Comparison of ENCODE assay signal across 10 cellular contexts in genomic region chr1:43207229-43207853, GRCh38. TPM values are rescaled to one million over a fixed set of nuclear protein-coding genes. Genes with fewer than 3 reads are reported as not detected.
DNase-seq lines count a peak whose midpoint lies in the region; FAIRE-seq and TF ChIP-seq lines count a peak whose summit lies in the region.
"Had no signal": no experiment of that assay in that cellular context is flagged by ENCODE, and none has a peak within 500 bp of the region (broad histone marks: within the 10 kb centered on the region; RNA-seq: fewer than 3 reads in every experiment).

No MANE protein-coding gene starts in this region.

- H3K4me3 Mint-ChIP-seq in astrocyte (ENCODE audit: unreplicated experiment): no peak overlapping the region
- H3K4me3 Mint-ChIP-seq: activated T-helper 17 cell treated with anti-CD3 and anti-CD28 coated beads, Interleukin-2, amount 50 U/mL, for 72 hours had no signal

- intact Hi-C loops in lower leg skin (cut with DNase I; ENCODE audit: low total_unique reads): no loop called here

- H3K9me3 Mint-ChIP-seq in astrocyte (ENCODE audit: unreplicated experiment): peaks cover 8% of the 10 kb centered on the region

- peak overlapping the region; percentile 97 for H3K27ac Mint-ChIP-seq in astrocyte (ENCODE audit: unreplicated experiment)
- H3K27ac Mint-ChIP-seq: activated T-helper 17 cell treated with anti-CD3 and anti-CD28 coated beads, Interleukin-2, amount 50 U/mL, for 72 hours had no signal

- no peaks in the 10 kb centered on the region for H3K36me3 Mint-ChIP-seq in astrocyte (ENCODE audit: low read depth, unreplicated experiment)

- H3K79me2 ChIP-seq in astrocyte (ENCODE audit: insufficient read depth, low read length): no peaks in the 10 kb centered on the region
- no peaks in the 10 kb centered on the region for H3K79me2 ChIP-seq in smooth muscle cell (ENCODE audit: low read depth)

- TF ChIP-seq POLR2A in lower leg skin (IDR thresholded peaks at IDR 0.05): no peak

- H3F3A ChIP-seq in smooth muscle cell (ENCODE audit: low read depth): peaks cover 8% of the 10 kb centered on the region

- H3K4me1 ChIP-seq in astrocyte (ENCODE audit: insufficient read depth, low read length) (peaks cover 26% of the 10 kb centered on the region), iPS-18a (ENCODE audit: control insufficient read depth, low read depth, low read length) (peaks cover 13% of the 10 kb centered on the region), smooth muscle cell (ENCODE audit: low read depth) (peaks cover 17% of the 10 kb centered on the region), small intestine (ENCODE audit: control insufficient read depth in 2 of 2, insufficient read depth in 1 of 2, low read depth in 1 of 2, low read length in 1 of 2) (no peaks in the 10 kb centered on the region)

- H2AFZ ChIP-seq in astrocyte (ENCODE audit: low read depth, low read length) (peak overlapping the region; percentile 75), smooth muscle cell (ENCODE audit: low read depth) (no peak overlapping the region)

- 84% methylated on average over 12 of the region's 12 CpGs for WGBS in smooth muscle cell (ENCODE audit: low lambda C conversion rate)
- 85 to 89% (median 85%) methylated on average over 12 of the region's 12 CpGs for WGBS in small intestine, 3 donors
- 70 to 72% methylated on average over 12 of the region's 12 CpGs for WGBS in lower leg skin, 2 donors

- H3K9me3 ChIP-seq in astrocyte (ENCODE audit: insufficient read depth, low read depth, low read length) (no peaks in the 10 kb centered on the region), iPS-18a (ENCODE audit: control insufficient read depth, low read depth, low read length) (no peaks in the 10 kb centered on the region), smooth muscle cell (replicated peaks; ENCODE audit: low read depth) (no peaks in the 10 kb centered on the region), small intestine (ENCODE audit: control insufficient read depth, low read depth) (no peaks in the 10 kb centered on the region)

- H3K4me2 ChIP-seq in astrocyte (ENCODE audit: low read length) (peak overlapping the region; percentile 80), smooth muscle cell (peak overlapping the region; percentile 73)

- FAIRE-seq in astrocyte (lab: Jason Lieb, UNC) (no peak), small intestine (lab: Jason Lieb, UNC) (no peak)

- no peaks in the 10 kb centered on the region for H3K36me3 ChIP-seq in astrocyte (ENCODE audit: insufficient read depth, low read length)
- H3K36me3 ChIP-seq in iPS-18a (ENCODE audit: control insufficient read depth, low read depth, low read length): no peaks in the 10 kb centered on the region
- H3K36me3 ChIP-seq in smooth muscle cell (ENCODE audit: low read depth): no peaks in the 10 kb centered on the region
- no peaks in the 10 kb centered on the region for H3K36me3 ChIP-seq in small intestine (ENCODE audit: control insufficient read depth in 2 of 2, insufficient read depth in 2 of 2, low read length in 2 of 2)

- peak overlapping the region; percentile 34 for H3K4me3 ChIP-seq in astrocyte (ENCODE audit: insufficient read depth, low read depth, low read length)
- H3K4me3 ChIP-seq in iPS-18a (ENCODE audit: low read length): no peak overlapping the region
- H3K4me3 ChIP-seq in smooth muscle cell: no peak overlapping the region
- H3K4me3 ChIP-seq in small intestine (ENCODE audit: low read depth in 1 of 2, low read length in 2 of 2): no peak overlapping the region
- no peak overlapping the region for H3K4me3 ChIP-seq in lower leg skin (ENCODE audit: low read depth, poor library complexity, severe bottlenecking)

- H3K27me3 ChIP-seq in astrocyte (ENCODE audit: insufficient read depth, low read length) (no peaks in the 10 kb centered on the region), iPS-18a (ENCODE audit: control insufficient read depth, insufficient read depth, low read length) (no peaks in the 10 kb centered on the region), smooth muscle cell (ENCODE audit: low read depth) (no peaks in the 10 kb centered on the region), small intestine (ENCODE audit: control insufficient read depth in 2 of 2, insufficient read depth in 2 of 2, low read length in 2 of 2) (no peaks in the 10 kb centered on the region)

- H3K9ac ChIP-seq in astrocyte (ENCODE audit: low read length) (peak overlapping the region; percentile 70), iPS-18a (ENCODE audit: low read length) (no peak overlapping the region), smooth muscle cell (ENCODE audit: low read depth) (peak overlapping the region; percentile 59)

- peak overlapping the region; percentile 94 for H3K27ac ChIP-seq in astrocyte (ENCODE audit: low read depth, low read length)
- peak overlapping the region; percentile 38 for H3K27ac ChIP-seq in iPS-18a (ENCODE audit: low read length)
- peak overlapping the region; percentile 92 for H3K27ac ChIP-seq in smooth muscle cell (ENCODE audit: low read depth)
- peak overlapping the region in 1 of 2 donors; percentile 43 for H3K27ac ChIP-seq in small intestine (ENCODE audit: low read depth in 1 of 2, low read length in 1 of 2)

- peaks cover 30% of the 10 kb centered on the region for H3K4me1 Mint-ChIP-seq in astrocyte (ENCODE audit: low read depth, unreplicated experiment)
- H3K4me1 Mint-ChIP-seq: activated T-helper 17 cell treated with anti-CD3 and anti-CD28 coated beads, Interleukin-2, amount 50 U/mL, for 72 hours had no signal

- no peaks in the 10 kb centered on the region for H3K27me3 Mint-ChIP-seq in astrocyte (ENCODE audit: low read depth, unreplicated experiment)

- no peaks in the 10 kb centered on the region for H4K20me1 ChIP-seq in astrocyte (ENCODE audit: insufficient read depth, low read length)
- no peaks in the 10 kb centered on the region for H4K20me1 ChIP-seq in smooth muscle cell (ENCODE audit: low read depth)

- no peak for TF ChIP-seq CTCF in astrocyte (IDR thresholded peaks at IDR 0.05; ENCODE audit: insufficient read depth, low read depth, low read length)
- no peak for TF ChIP-seq CTCF in smooth muscle cell (IDR thresholded peaks at IDR 0.05; ENCODE audit: borderline replicate concordance, insufficient read depth, poor library complexity, severe bottlenecking)
- TF ChIP-seq CTCF in lower leg skin (IDR thresholded peaks at IDR 0.05): no peak

- peak; percentile 71 for DNase-seq in HK-2 (ENCODE audit: unreplicated experiment)
- peak; percentile 14 for DNase-seq in astrocyte (ENCODE audit: low read depth)
- no peak for DNase-seq in smooth muscle cell (lab: John Stamatoyannopoulos, UW; ENCODE audit: unreplicated experiment)
- DNase-seq in small intestine: no peak
- no peak for DNase-seq in Kasumi-1 (lab: John Stamatoyannopoulos, UW)
- DNase-seq in lower leg skin (ENCODE audit: low spot score in 2 of 2): no peak
- DNase-seq: NCI-H1436, T-helper 1 cell had no signal

RNA-seq across cellular contexts. Expression of gene CFAP57, which starts 35.2 kb away (rescaled TPM):
- total RNA-seq in astrocyte: 0.18 and 0.29 TPM in 2 replicates
- total RNA-seq in smooth muscle cell: 0.13 TPM in 1 of 2 replicates, not detected in the other
- polyA plus RNA-seq in smooth muscle cell: 0.22 and 0.79 TPM in 2 replicates
- under 1 TPM in 1 of 3 donors, not detected in 2; 0.03 TPM for polyA plus RNA-seq in small intestine
- under 1 TPM; 0.19 to 0.38 (median 0.24) TPM for total RNA-seq in lower leg skin

RNA-seq across cellular contexts. Expression of gene EBNA1BP2, which starts 35.3 kb away (rescaled TPM):
- 70.1 and 81.6 TPM in 2 replicates for total RNA-seq in astrocyte
- total RNA-seq in smooth muscle cell: 51.8 and 52.0 TPM in 2 replicates
- 85.9 and 102 TPM in 2 replicates for polyA plus RNA-seq in smooth muscle cell
- polyA plus RNA-seq in small intestine: 10 to 100 TPM; 31.3 to 78.6 (median 39.7) TPM
- 10 to 100 TPM; 25.2 to 57.2 (median 43.0) TPM for total RNA-seq in lower leg skin

Comparison
In these comparisons a context has a peak if more than half of its experiments do, and no peak if none do; other contexts are left out.
1. DNase-seq: peak in HK-2 (single experiment) and astrocyte (single experiment); none in smooth muscle cell (single experiment), small intestine (single experiment), Kasumi-1 (0 of 2) and lower leg skin (0 of 2).